Comparison of ENCODE assay signal across 1 cellular context in the genomic region with DNA sequence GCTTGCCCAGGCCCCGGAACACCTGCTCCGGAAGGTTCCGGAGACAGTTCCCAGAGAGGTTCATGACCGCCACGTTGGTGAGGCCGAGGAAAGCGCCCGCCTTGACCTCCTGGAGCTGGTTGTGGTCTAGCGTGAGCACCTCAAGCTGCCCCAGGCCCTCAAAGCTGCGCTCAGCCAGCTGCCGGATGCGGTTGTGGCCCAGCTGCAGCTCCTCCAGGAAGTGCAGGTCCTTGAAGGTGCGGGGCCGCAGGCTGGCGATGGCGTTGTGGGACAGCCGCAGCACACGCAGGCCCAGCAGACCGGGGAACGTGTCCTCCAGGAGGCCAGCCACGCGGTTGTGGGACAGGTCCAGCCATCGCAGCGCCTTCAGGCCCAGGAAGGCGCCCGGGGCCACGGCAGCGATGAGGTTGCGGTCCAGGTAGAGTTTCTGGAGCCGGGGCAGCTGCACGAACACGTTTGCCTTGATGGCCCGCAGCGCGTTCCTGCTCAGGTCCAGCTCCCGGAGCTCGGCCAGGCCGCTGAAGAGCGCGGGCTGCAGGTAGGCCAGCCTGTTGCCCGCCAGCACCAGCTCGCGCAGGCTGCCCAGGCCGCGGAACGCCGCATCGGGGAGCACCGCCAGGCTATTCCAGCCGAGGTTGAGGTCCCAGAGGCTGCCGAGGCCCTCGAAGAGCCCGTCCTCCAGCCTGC.
TF ChIP-seq lines count a peak whose summit lies in the region.

No MANE protein-coding gene starts in this region.

TF ChIP-seq in GM23338, 12 proteins besides CTCF, POLR2A, EP300 and RAD21 (continued from another document):
- TF ChIP-seq, protein P1, sequence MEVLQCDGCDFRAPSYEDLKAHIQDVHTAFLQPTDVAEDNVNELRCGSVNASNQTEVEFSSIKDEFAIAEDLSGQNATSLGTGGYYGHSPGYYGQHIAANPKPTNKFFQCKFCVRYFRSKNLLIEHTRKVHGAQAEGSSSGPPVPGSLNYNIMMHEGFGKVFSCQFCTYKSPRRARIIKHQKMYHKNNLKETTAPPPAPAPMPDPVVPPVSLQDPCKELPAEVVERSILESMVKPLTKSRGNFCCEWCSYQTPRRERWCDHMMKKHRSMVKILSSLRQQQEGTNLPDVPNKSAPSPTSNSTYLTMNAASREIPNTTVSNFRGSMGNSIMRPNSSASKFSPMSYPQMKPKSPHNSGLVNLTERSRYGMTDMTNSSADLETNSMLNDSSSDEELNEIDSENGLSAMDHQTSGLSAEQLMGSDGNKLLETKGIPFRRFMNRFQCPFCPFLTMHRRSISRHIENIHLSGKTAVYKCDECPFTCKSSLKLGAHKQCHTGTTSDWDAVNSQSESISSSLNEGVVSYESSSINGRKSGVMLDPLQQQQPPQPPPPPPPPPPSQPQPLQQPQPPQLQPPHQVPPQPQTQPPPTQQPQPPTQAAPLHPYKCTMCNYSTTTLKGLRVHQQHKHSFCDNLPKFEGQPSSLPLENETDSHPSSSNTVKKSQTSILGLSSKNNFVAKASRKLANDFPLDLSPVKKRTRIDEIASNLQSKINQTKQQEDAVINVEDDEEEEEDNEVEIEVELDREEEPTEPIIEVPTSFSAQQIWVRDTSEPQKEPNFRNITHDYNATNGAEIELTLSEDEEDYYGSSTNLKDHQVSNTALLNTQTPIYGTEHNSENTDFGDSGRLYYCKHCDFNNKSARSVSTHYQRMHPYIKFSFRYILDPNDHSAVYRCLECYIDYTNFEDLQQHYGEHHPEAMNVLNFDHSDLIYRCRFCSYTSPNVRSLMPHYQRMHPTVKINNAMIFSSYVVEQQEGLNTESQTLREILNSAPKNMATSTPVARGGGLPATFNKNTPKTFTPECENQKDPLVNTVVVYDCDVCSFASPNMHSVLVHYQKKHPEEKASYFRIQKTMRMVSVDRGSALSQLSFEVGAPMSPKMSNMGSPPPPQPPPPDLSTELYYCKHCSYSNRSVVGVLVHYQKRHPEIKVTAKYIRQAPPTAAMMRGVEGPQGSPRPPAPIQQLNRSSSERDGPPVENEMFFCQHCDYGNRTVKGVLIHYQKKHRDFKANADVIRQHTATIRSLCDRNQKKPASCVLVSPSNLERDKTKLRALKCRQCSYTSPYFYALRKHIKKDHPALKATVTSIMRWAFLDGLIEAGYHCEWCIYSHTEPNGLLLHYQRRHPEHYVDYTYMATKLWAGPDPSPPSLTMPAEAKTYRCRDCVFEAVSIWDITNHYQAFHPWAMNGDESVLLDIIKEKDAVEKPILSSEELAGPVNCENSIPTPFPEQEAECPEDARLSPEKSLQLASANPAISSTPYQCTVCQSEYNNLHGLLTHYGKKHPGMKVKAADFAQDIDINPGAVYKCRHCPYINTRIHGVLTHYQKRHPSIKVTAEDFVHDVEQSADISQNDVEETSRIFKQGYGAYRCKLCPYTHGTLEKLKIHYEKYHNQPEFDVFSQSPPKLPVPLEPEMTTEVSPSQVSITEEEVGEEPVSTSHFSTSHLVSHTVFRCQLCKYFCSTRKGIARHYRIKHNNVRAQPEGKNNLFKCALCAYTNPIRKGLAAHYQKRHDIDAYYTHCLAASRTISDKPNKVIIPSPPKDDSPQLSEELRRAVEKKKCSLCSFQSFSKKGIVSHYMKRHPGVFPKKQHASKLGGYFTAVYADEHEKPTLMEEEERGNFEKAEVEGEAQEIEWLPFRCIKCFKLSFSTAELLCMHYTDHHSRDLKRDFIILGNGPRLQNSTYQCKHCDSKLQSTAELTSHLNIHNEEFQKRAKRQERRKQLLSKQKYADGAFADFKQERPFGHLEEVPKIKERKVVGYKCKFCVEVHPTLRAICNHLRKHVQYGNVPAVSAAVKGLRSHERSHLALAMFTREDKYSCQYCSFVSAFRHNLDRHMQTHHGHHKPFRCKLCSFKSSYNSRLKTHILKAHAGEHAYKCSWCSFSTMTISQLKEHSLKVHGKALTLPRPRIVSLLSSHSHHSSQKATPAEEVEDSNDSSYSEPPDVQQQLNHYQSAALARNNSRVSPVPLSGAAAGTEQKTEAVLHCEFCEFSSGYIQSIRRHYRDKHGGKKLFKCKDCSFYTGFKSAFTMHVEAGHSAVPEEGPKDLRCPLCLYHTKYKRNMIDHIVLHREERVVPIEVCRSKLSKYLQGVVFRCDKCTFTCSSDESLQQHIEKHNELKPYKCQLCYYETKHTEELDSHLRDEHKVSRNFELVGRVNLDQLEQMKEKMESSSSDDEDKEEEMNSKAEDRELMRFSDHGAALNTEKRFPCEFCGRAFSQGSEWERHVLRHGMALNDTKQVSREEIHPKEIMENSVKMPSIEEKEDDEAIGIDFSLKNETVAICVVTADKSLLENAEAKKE (CRISPR knock-in tag; IDR thresholded peaks at IDR 0.05), result no peak
- no peak for TF ChIP-seq POLR2AphosphoS5 (IDR thresholded peaks at IDR 0.05; ENCODE audit: low read depth)
- TF ChIP-seq ZNF331 (CRISPR knock-in tag; IDR thresholded peaks at IDR 0.05; ENCODE audit: low read depth), result no peak
- TF ChIP-seq STAT1 (IDR thresholded peaks at IDR 0.05; ENCODE audit: unreplicated experiment), result no peak
- TF ChIP-seq JUNB (IDR thresholded peaks at IDR 0.05; ENCODE audit: unreplicated experiment), result no peak
